In the genomic region with DNA sequence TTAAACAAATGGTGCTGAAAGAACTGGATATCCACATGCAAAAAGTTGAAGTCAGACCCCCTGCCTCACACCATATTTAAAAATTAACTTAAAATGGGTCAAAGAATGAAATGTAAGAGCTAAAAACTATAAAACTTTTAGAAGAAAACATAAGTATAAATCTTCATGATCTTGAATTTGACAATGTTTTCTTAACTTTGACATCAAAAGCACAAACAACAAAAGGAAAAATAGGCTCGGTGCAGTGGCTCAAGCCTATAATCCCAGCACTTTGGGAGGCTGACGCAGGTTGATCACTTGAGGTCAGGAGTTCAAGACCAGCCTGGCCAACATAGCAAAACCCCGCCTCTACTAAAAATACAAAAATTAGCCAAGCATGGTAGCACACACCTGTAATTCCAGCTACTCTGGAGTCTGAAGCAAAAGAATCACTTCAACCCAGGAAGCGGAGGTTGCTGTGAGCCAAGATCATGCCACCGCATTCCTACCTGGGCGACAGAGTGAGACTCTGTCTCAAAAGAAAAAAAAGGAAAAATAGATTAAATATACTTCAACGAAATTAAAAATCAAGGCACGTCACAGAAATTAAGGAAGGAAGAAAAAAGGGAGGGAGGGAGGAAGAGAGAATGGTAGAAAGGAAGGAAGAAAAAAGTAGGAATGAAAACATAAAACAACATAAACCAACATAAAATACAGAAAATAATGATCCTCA, we compare ENCODE assay signal across 1 cellular context.
TF ChIP-seq lines count a peak whose summit lies in the region.

No MANE protein-coding gene starts in this region.

TF ChIP-seq in K562, 482 proteins besides CTCF, POLR2A, EP300 and RAD21 (continues in another document):
- TF ChIP-seq ESRRB (CRISPR knock-in tag; IDR thresholded peaks at IDR 0.05; ENCODE audit: borderline replicate concordance) (no peak), ILF3 (IDR thresholded peaks at IDR 0.05; ENCODE audit: borderline replicate concordance) (no peak), KDM4B (IDR thresholded peaks at IDR 0.05; ENCODE audit: borderline replicate concordance in 2 of 2, low read depth in 1 of 2) (no peak), CSDE1 (IDR thresholded peaks at IDR 0.05) (0 out of 4 replicates have a peak, but pooled peaks of 1 of the 2 experiments have one; percentile 17), HDAC3 (IDR thresholded peaks at IDR 0.05; ENCODE audit: borderline replicate concordance, partially characterized antibody) (no peak), OTX1 (CRISPR knock-in tag; IDR thresholded peaks at IDR 0.05) (0 out of 2 replicates have a peak, but pooled peaks have one; percentile 12), RBM17 (IDR thresholded peaks at IDR 0.05; ENCODE audit: borderline replicate concordance, low read depth, low read length) (no peak), ZNF583 (CRISPR knock-in tag; IDR thresholded peaks at IDR 0.05) (0 out of 2 replicates have a peak, but pooled peaks have one; percentile 51), CHCHD3 (CRISPR knock-in tag; IDR thresholded peaks at IDR 0.05) (no peak), ARID2 (IDR thresholded peaks at IDR 0.05) (0 out of 2 replicates have a peak, but pooled peaks have one; percentile 5), ZNF766 (CRISPR knock-in tag; conservative IDR thresholded peaks at IDR 0.05) (no peak), SMARCA5 (IDR thresholded peaks at IDR 0.05) (no peak), ARNT (IDR thresholded peaks at IDR 0.05) (peak in 1 of 2 experiments; percentile 42; a peak in 2 of 4 replicates), ZNF274 (IDR thresholded peaks at IDR 0.05; ENCODE audit: borderline replicate concordance, low read depth, low read length) (no peak), SMAD2 (IDR thresholded peaks at IDR 0.05; ENCODE audit: low read depth, low read length) (no peak), PYGO2 (tag; IDR thresholded peaks at IDR 0.05) (no peak), ZNF830 (CRISPR knock-in tag; IDR thresholded peaks at IDR 0.05) (no peak), ELF1 (tag; IDR thresholded peaks at IDR 0.05) (no peak)
- TF ChIP-seq, protein P1, sequence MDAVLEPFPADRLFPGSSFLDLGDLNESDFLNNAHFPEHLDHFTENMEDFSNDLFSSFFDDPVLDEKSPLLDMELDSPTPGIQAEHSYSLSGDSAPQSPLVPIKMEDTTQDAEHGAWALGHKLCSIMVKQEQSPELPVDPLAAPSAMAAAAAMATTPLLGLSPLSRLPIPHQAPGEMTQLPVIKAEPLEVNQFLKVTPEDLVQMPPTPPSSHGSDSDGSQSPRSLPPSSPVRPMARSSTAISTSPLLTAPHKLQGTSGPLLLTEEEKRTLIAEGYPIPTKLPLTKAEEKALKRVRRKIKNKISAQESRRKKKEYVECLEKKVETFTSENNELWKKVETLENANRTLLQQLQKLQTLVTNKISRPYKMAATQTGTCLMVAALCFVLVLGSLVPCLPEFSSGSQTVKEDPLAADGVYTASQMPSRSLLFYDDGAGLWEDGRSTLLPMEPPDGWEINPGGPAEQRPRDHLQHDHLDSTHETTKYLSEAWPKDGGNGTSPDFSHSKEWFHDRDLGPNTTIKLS (IDR thresholded peaks at IDR 0.05; ENCODE audit: borderline replicate concordance, low read depth), result no peak
- TF ChIP-seq, protein P2, sequence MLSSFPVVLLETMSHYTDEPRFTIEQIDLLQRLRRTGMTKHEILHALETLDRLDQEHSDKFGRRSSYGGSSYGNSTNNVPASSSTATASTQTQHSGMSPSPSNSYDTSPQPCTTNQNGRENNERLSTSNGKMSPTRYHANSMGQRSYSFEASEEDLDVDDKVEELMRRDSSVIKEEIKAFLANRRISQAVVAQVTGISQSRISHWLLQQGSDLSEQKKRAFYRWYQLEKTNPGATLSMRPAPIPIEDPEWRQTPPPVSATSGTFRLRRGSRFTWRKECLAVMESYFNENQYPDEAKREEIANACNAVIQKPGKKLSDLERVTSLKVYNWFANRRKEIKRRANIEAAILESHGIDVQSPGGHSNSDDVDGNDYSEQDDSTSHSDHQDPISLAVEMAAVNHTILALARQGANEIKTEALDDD (IDR thresholded peaks at IDR 0.05), result no peak
- TF ChIP-seq, protein P3, sequence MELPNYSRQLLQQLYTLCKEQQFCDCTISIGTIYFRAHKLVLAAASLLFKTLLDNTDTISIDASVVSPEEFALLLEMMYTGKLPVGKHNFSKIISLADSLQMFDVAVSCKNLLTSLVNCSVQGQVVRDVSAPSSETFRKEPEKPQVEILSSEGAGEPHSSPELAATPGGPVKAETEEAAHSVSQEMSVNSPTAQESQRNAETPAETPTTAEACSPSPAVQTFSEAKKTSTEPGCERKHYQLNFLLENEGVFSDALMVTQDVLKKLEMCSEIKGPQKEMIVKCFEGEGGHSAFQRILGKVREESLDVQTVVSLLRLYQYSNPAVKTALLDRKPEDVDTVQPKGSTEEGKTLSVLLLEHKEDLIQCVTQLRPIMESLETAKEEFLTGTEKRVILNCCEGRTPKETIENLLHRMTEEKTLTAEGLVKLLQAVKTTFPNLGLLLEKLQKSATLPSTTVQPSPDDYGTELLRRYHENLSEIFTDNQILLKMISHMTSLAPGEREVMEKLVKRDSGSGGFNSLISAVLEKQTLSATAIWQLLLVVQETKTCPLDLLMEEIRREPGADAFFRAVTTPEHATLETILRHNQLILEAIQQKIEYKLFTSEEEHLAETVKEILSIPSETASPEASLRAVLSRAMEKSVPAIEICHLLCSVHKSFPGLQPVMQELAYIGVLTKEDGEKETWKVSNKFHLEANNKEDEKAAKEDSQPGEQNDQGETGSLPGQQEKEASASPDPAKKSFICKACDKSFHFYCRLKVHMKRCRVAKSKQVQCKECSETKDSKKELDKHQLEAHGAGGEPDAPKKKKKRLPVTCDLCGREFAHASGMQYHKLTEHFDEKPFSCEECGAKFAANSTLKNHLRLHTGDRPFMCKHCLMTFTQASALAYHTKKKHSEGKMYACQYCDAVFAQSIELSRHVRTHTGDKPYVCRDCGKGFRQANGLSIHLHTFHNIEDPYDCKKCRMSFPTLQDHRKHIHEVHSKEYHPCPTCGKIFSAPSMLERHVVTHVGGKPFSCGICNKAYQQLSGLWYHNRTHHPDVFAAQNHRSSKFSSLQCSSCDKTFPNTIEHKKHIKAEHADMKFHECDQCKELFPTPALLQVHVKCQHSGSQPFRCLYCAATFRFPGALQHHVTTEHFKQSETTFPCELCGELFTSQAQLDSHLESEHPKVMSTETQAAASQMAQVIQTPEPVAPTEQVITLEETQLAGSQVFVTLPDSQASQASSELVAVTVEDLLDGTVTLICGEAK (IDR thresholded peaks at IDR 0.05), result peak; percentile 59
- TF ChIP-seq, protein P3 (CRISPR knock-in tag; IDR thresholded peaks at IDR 0.05), result no peak
- TF ChIP-seq, protein P4, sequence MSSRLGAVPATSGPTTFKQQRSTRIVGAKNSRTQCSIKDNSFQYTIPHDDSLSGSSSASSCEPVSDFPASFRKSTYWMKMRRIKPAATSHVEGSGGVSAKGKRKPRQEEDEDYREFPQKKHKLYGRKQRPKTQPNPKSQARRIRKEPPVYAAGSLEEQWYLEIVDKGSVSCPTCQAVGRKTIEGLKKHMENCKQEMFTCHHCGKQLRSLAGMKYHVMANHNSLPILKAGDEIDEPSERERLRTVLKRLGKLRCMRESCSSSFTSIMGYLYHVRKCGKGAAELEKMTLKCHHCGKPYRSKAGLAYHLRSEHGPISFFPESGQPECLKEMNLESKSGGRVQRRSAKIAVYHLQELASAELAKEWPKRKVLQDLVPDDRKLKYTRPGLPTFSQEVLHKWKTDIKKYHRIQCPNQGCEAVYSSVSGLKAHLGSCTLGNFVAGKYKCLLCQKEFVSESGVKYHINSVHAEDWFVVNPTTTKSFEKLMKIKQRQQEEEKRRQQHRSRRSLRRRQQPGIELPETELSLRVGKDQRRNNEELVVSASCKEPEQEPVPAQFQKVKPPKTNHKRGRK (tag; IDR thresholded peaks at IDR 0.05), result peak; percentile 74
- TF ChIP-seq, protein P5, sequence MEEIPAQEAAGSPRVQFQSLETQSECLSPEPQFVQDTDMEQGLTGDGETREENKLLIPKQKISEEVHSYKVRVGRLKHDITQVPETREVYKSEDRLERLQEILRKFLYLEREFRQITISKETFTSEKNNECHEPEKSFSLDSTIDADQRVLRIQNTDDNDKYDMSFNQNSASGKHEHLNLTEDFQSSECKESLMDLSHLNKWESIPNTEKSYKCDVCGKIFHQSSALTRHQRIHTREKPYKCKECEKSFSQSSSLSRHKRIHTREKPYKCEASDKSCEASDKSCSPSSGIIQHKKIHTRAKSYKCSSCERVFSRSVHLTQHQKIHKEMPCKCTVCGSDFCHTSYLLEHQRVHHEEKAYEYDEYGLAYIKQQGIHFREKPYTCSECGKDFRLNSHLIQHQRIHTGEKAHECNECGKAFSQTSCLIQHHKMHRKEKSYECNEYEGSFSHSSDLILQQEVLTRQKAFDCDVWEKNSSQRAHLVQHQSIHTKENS (CRISPR knock-in tag; IDR thresholded peaks at IDR 0.05), result no peak
- TF ChIP-seq, protein P6, sequence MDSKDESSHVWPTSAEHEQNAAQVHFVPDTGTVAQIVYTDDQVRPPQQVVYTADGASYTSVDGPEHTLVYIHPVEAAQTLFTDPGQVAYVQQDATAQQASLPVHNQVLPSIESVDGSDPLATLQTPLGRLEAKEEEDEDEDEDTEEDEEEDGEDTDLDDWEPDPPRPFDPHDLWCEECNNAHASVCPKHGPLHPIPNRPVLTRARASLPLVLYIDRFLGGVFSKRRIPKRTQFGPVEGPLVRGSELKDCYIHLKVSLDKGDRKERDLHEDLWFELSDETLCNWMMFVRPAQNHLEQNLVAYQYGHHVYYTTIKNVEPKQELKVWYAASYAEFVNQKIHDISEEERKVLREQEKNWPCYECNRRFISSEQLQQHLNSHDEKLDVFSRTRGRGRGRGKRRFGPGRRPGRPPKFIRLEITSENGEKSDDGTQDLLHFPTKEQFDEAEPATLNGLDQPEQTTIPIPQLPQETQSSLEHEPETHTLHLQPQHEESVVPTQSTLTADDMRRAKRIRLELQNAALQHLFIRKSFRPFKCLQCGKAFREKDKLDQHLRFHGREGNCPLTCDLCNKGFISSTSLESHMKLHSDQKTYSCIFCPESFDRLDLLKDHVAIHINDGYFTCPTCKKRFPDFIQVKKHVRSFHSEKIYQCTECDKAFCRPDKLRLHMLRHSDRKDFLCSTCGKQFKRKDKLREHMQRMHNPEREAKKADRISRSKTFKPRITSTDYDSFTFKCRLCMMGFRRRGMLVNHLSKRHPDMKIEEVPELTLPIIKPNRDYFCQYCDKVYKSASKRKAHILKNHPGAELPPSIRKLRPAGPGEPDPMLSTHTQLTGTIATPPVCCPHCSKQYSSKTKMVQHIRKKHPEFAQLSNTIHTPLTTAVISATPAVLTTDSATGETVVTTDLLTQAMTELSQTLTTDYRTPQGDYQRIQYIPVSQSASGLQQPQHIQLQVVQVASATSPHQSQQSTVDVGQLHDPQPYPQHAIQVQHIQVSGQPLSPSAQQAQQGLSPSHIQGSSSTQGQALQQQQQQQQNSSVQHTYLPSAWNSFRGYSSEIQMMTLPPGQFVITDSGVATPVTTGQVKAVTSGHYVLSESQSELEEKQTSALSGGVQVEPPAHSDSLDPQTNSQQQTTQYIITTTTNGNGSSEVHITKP (IDR thresholded peaks at IDR 0.05; ENCODE audit: partially characterized antibody), result no peak
- TF ChIP-seq, protein P7, sequence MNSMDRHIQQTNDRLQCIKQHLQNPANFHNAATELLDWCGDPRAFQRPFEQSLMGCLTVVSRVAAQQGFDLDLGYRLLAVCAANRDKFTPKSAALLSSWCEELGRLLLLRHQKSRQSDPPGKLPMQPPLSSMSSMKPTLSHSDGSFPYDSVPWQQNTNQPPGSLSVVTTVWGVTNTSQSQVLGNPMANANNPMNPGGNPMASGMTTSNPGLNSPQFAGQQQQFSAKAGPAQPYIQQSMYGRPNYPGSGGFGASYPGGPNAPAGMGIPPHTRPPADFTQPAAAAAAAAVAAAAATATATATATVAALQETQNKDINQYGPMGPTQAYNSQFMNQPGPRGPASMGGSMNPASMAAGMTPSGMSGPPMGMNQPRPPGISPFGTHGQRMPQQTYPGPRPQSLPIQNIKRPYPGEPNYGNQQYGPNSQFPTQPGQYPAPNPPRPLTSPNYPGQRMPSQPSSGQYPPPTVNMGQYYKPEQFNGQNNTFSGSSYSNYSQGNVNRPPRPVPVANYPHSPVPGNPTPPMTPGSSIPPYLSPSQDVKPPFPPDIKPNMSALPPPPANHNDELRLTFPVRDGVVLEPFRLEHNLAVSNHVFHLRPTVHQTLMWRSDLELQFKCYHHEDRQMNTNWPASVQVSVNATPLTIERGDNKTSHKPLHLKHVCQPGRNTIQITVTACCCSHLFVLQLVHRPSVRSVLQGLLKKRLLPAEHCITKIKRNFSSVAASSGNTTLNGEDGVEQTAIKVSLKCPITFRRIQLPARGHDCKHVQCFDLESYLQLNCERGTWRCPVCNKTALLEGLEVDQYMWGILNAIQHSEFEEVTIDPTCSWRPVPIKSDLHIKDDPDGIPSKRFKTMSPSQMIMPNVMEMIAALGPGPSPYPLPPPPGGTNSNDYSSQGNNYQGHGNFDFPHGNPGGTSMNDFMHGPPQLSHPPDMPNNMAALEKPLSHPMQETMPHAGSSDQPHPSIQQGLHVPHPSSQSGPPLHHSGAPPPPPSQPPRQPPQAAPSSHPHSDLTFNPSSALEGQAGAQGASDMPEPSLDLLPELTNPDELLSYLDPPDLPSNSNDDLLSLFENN (IDR thresholded peaks at IDR 0.05; ENCODE audit: low read depth in 2 of 2, low read length in 2 of 2), result no peak
